ENCODE assay signal across 27 cellular contexts in the genomic region with DNA sequence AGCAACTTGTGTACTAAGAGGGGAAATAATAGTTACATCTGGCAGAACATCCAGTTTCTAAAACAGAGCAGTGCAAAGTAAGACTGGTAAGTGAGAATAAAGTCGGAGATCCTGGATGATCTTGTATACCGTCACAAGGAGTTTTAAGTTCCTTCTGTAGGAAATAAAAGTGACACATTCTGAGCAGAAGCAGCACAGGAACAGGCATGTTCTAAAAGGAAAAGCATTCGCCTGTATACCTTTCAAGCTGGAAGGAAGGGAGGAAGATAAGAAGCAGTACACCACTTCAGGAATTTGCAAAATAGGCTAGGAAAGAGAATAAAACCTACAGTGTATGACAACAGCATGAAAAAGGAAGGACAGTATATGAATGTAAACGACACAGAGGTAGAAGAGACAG.
"Had no signal": no experiment of that assay in that cellular context is flagged by ENCODE, and none has a peak within 500 bp of the region (broad histone marks: within the 10 kb centered on the region; RNA-seq: fewer than 3 reads in every experiment).

No MANE protein-coding gene starts in this region.

- H3K36me3 ChIP-seq: adrenal gland, SJSA1 had no signal

- H3K27ac ChIP-seq: adrenal gland, SJSA1, VCaP had no signal

- DNase-seq: activated CD4-positive, alpha-beta memory T cell treated with anti-CD3 and anti-CD28 coated beads for 36 hours; activated CD4-positive, alpha-beta T cell treated with anti-CD3 and anti-CD28 coated beads, Interleukin-2, amount 10 ng/mL, durations not matched to agents 7 days and 5 days; activated CD4-positive, CD25-positive, alpha-beta regulatory T cell; activated CD8-positive, alpha-beta memory T cell treated with anti-CD3 and anti-CD28 coated beads for 24 hours; activated gamma-delta T cell; activated naive CD4-positive, alpha-beta T cell treated with anti-CD3 and anti-CD28 coated beads, Interleukin-2, amount 50 U/mL, for 16 hours; activated naive CD8-positive, alpha-beta T cell treated with anti-CD3 and anti-CD28 coated beads, Interleukin-2, amount 10 ng/mL, durations not matched to agents 7 days and 5 days; activated T-cell treated with anti-CD3 and anti-CD28 coated beads, Interleukin-2, amount 50 U/mL, for 48 hours; adrenal gland; Karpas-422; MM.1S; NCI-H1105; NCI-H1436; NCI-H1694 treated with DMSO at 0.1 percent for 48 hours; NCI-H2029 treated with DMSO at 0.1 percent for 48 hours; NCI-H345; NCI-H510A; NCI-H526 treated with DMSO at 0.1 percent for 48 hours; NCI-H82; OCI-M1; RPMI8226; SHP77; T-helper 2 cell; T1000 had no signal

- H3K4me3 ChIP-seq: adrenal gland, K562, SJSA1 had no signal

- H3K9me3 ChIP-seq: adrenal gland, SJSA1 had no signal

- H3K27me3 ChIP-seq: adrenal gland, SJSA1 had no signal

- H3K4me1 ChIP-seq: adrenal gland, SJSA1 had no signal
